Comparison of ENCODE assay signal across 15 cellular contexts in the genomic region with DNA sequence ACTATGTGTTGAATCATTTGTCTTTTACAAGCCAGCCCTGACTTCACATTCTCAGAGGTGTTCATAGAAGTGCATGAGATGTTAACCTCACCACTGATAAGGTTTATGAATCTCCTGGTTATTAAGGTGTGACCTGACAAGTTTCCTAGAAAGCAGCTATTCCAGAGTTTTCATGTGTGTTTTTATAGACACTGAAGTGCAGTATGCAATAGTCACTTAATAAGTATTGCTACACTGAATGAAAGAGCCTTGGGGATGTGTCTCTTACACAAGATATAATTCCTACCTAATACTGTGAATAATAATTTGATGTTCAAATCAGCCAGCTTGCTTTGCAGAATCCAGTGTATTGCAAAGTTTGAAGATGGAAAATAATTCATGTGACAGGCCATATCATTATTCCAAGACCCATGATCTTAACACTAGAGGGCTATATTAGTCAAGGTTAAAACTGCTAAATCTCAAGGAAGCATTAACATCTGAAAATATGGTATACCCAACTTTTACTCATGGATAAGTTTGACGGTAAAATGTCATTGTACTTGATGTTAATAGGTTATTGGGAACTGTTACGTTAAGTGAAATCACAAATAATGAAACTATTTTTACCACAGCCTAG. TPM values are rescaled to one million over a fixed set of nuclear protein-coding genes. Genes with fewer than 3 reads are reported as not detected.
DNase-seq lines count a peak whose midpoint lies in the region; ATAC-seq and TF ChIP-seq lines count a peak whose summit lies in the region.
"Had no signal": no experiment of that assay in that cellular context is flagged by ENCODE, and none has a peak within 500 bp of the region (broad histone marks: within the 10 kb centered on the region; RNA-seq: fewer than 3 reads in every experiment).

No MANE protein-coding gene starts in this region.

- in situ Hi-C loops in GM23248 (cut with MboI): no loop called here

- no peaks in the 10 kb centered on the region for H4K20me1 ChIP-seq in GM23248 (ENCODE audit: insufficient read depth)

- H3K9me3 ChIP-seq in GM23248 (ENCODE audit: low read depth) (no peaks in the 10 kb centered on the region), SJCRH30 (replicated peaks) (no peaks in the 10 kb centered on the region)
- H3K9me3 ChIP-seq: gastrocnemius medialis had no signal

- peaks cover 29% of the 10 kb centered on the region for H3K36me3 ChIP-seq in GM23248 (ENCODE audit: low read depth)
- H3K36me3 ChIP-seq in SJCRH30: peaks cover 21% of the 10 kb centered on the region

- TF ChIP-seq CTCF in fibroblast of villous mesenchyme (IDR thresholded peaks at IDR 0.05; ENCODE audit: insufficient read depth, low read depth, low read length): peak; percentile 13

- no peaks in the 10 kb centered on the region for H3K4me1 ChIP-seq in GM23248 (ENCODE audit: insufficient read depth)
- H3K4me1 ChIP-seq in SJCRH30: no peaks in the 10 kb centered on the region
- H3K4me1 ChIP-seq: gastrocnemius medialis had no signal

- no peak overlapping the region for H3K4me3 ChIP-seq in GM23248
- H3K4me3 ChIP-seq in fibroblast of villous mesenchyme (ENCODE audit: low read depth, low read length): no peak overlapping the region
- no peak overlapping the region for H3K4me3 ChIP-seq in SJCRH30
- H3K4me3 ChIP-seq: coronary artery, gastrocnemius medialis had no signal

- peak; percentile 62 to 71 for DNase-seq in AML-193 (lab: John Stamatoyannopoulos, UW)
- DNase-seq in GM23248: peak; percentile 17
- peak; percentile 18 for DNase-seq in RKO (ENCODE audit: low spot score)
- DNase-seq in fibroblast of villous mesenchyme (ENCODE audit: low read depth): no peak
- DNase-seq in T-helper 2 cell: no peak
- no peak for DNase-seq in activated CD8-positive, alpha-beta memory T cell treated with anti-CD3 and anti-CD28 coated beads, Interleukin-2, amount 50 U/mL, for 48 hours
- no peak for DNase-seq in SJCRH30
- DNase-seq: activated naive CD8-positive, alpha-beta T cell treated with anti-CD3 and anti-CD28 coated beads, Interleukin-2, amount 10 ng/mL, durations not matched to agents 7 days and 5 days; MM.1S; NCI-H226; RPMI8226; stimulated activated CD4-positive, alpha-beta T cell treated with anti-CD3 and anti-CD28 coated beads, Interleukin-4, amount 100 ng/mL, for 1 hour had no signal

- no peak overlapping the region for H2AFZ ChIP-seq in GM23248

- WGBS in GM23248 (ENCODE audit: low coverage in 1 of 2, low lambda C conversion rate in 2 of 2, missing lambda C conversion rate in 2 of 2), 2 experiments: 49 to 64% methylated on average over 2 of the region's 2 CpGs

- peaks cover 2% of the 10 kb centered on the region; the same call in 1 of the 2 replicates for H3K79me2 ChIP-seq in GM23248 (ENCODE audit: insufficient read depth)

- H3F3A ChIP-seq in GM23248 (ENCODE audit: insufficient read depth): peaks cover 62% of the 10 kb centered on the region

- H3K4me2 ChIP-seq in GM23248 (ENCODE audit: unreplicated experiment): no peak overlapping the region

- no peak overlapping the region for H3K9ac ChIP-seq in GM23248

- H3K27me3 ChIP-seq in GM23248 (replicated peaks; ENCODE audit: insufficient read depth) (no peaks in the 10 kb centered on the region), SJCRH30 (no peaks in the 10 kb centered on the region)
- H3K27me3 ChIP-seq: gastrocnemius medialis had no signal

- ATAC-seq in HG03108 (IDR thresholded peaks at IDR 0.05; ENCODE audit: unreplicated experiment): no peak

- no peaks in the 10 kb centered on the region for H3K9me2 ChIP-seq in GM23248 (ENCODE audit: insufficient read depth)

- H3K27ac ChIP-seq in GM23248 (0 out of 2 replicates have a peak overlapping the region, but pooled peaks have one; percentile 0), SJCRH30 (no peak overlapping the region)
- H3K27ac ChIP-seq: coronary artery, gastrocnemius medialis had no signal

RNA-seq across cellular contexts. Expression of gene SLC25A3, which starts 13.0 kb away (rescaled TPM):
- total RNA-seq in GM23248 (2014; rRNA removed; shearing (Covaris generic)): 941 and 1,024 TPM in 2 replicates
- 472 and 480 TPM in 2 replicates for polyA plus RNA-seq in GM23248 (2016; fragmentation: Nextera tagmentation; extraction: Ambion mirVana)
- 620 and 668 TPM in 2 replicates for total RNA-seq in fibroblast of villous mesenchyme
- 667 and 695 TPM in 2 replicates for total RNA-seq in SJCRH30 (2014; rRNA removed; shearing (Covaris generic))

RNA-seq across cellular contexts. Expression of gene IKBIP, which starts 38.1 kb away (rescaled TPM):
- 115 and 125 TPM in 2 replicates for total RNA-seq in GM23248 (2014; rRNA removed; shearing (Covaris generic))
- polyA plus RNA-seq in GM23248 (2016; fragmentation: Nextera tagmentation; extraction: Ambion mirVana): 121 and 122 TPM in 2 replicates
- 61.5 and 90.7 TPM in 2 replicates for total RNA-seq in fibroblast of villous mesenchyme
- total RNA-seq in SJCRH30 (2014; rRNA removed; shearing (Covaris generic)): 50.6 and 60.5 TPM in 2 replicates

RNA-seq across cellular contexts. Expression of gene APAF1, which starts 38.6 kb away (rescaled TPM):
- 23.4 and 24.5 TPM in 2 replicates for total RNA-seq in GM23248 (2014; rRNA removed; shearing (Covaris generic))
- polyA plus RNA-seq in GM23248 (2016; fragmentation: Nextera tagmentation; extraction: Ambion mirVana): 6.8 and 8.3 TPM in 2 replicates
- total RNA-seq in fibroblast of villous mesenchyme: 17.7 and 40.2 TPM in 2 replicates
- total RNA-seq in SJCRH30 (2014; rRNA removed; shearing (Covaris generic)): 41.2 and 47.4 TPM in 2 replicates

Comparison
In these comparisons a context has a peak if more than half of its experiments do, and no peak if none do; other contexts are left out.
1. DNase-seq: peak in AML-193 (2 of 2), GM23248 (single experiment) and RKO (single experiment); none in fibroblast of villous mesenchyme (single experiment), T-helper 2 cell (0 of 5), activated CD8-positive, alpha-beta memory T cell treated with anti-CD3 and anti-CD28 coated beads, Interleukin-2, amount 50 U/mL, for 48 hours (single experiment) and SJCRH30 (0 of 2).